13 cellular contexts compared by ENCODE assay signal in the genomic region with DNA sequence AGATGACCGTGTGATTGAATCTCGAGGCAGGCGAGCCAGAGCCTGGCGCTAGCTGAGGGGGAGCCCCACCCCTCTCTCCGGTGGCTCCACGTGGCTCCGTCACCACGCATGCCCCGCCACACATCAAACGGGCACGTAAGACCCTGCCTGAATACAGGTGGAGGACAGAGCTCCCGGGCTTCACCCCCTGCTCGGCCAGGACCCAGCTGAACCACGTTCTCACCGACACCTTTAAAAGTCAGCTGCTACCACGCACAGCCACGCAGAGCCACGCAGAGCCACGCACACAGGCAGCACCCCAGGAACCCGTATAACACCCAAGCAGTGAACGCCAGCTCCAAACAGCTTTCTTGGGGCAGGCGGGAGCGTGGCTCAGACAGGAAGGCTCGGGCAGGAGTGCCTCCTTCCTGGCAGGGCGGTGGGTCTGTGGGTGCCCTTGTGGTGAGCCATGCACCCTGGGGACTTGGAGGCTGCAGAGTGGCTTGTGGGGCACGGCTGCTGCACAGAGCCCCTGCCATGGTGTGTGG. TPM values are rescaled to one million over a fixed set of nuclear protein-coding genes. Genes with fewer than 3 reads are reported as not detected.
DNase-seq lines count a peak whose midpoint lies in the region; ATAC-seq and TF ChIP-seq lines count a peak whose summit lies in the region.
"Had no signal": no experiment of that assay in that cellular context is flagged by ENCODE, and none has a peak within 500 bp of the region (broad histone marks: within the 10 kb centered on the region; RNA-seq: fewer than 3 reads in every experiment).

No MANE protein-coding gene starts in this region.

- peaks cover 26 to 83% (median 66%) of the 10 kb centered on the region in 4 donors for H3K36me3 ChIP-seq in stomach

- TF ChIP-seq POLR2A in stomach (IDR thresholded peaks at IDR 0.05) = no peak

- H3K4me3 Mint-ChIP-seq in activated T-cell treated with anti-CD3 and anti-CD28 coated beads, Interleukin-2, amount 50 U/mL, for 24 hours = peak overlapping the region; percentile 96

- no peak for TF ChIP-seq EP300 in stomach (IDR thresholded peaks at IDR 0.05)

- H3K36me3 Mint-ChIP-seq in activated T-cell treated with anti-CD3 and anti-CD28 coated beads, Interleukin-2, amount 50 U/mL, for 24 hours (ENCODE audit: low read depth) = peaks cover 91% of the 10 kb centered on the region

- DNase-seq in activated T-cell treated with anti-CD3 and anti-CD28 coated beads, Interleukin-2, amount 50 U/mL, for 1 hour = peak; percentile 45
- DNase-seq in activated T-cell treated with anti-CD3 and anti-CD28 coated beads for 4 hours (no peak), right cardiac atrium (peak in 1 of 3 donors; percentile 50), stomach (no peak), 8988T (no peak)
- DNase-seq in activated T-cell treated with anti-CD3 and anti-CD28 coated beads, Interleukin-2, amount 50 U/mL, for 24 hours = peak; percentile 68
- DNase-seq: DMS79, NCI-H1092 had no signal

- H3K4me1 ChIP-seq in right cardiac atrium (ENCODE audit: control insufficient read depth, insufficient read depth, low read length) (no peaks in the 10 kb centered on the region), stomach (peaks cover 11 to 69% (median 50%) of the 10 kb centered on the region in 4 donors)

- no peak for TF ChIP-seq CTCF in stomach (IDR thresholded peaks at IDR 0.05)

- H3K4me3 ChIP-seq in right cardiac atrium (ENCODE audit: low read length) = no peak overlapping the region
- H3K4me3 ChIP-seq in stomach = peak overlapping the region in 3 of 4 donors; percentile 52 to 55 (median 55)
- H3K4me3 ChIP-seq: smooth muscle cell had no signal

- H3K9me3 Mint-ChIP-seq in activated T-cell treated with anti-CD3 and anti-CD28 coated beads, Interleukin-2, amount 50 U/mL, for 24 hours = no peaks in the 10 kb centered on the region
- H3K9me3 Mint-ChIP-seq: nephron had no signal

- no peaks in the 10 kb centered on the region for H3K27me3 ChIP-seq in right cardiac atrium (ENCODE audit: control insufficient read depth, insufficient read depth)
- H3K27me3 ChIP-seq in stomach = no peaks in the 10 kb centered on the region

- intact Hi-C loops in right cardiac atrium (cut with DNase I) = no loop called here
- intact Hi-C loops in stomach (cut with DNase I; ENCODE audit: low total_unique reads) = no loop called here

- ATAC-seq in right cardiac atrium = no peak
- ATAC-seq in GM18873 (IDR thresholded peaks at IDR 0.05; ENCODE audit: low FRiP score, unreplicated experiment) = no peak
- no peak for ATAC-seq in GM19328 (IDR thresholded peaks at IDR 0.05; ENCODE audit: unreplicated experiment)

- H3K4me1 Mint-ChIP-seq in activated T-cell treated with anti-CD3 and anti-CD28 coated beads, Interleukin-2, amount 50 U/mL, for 24 hours (ENCODE audit: low read depth) = peaks cover 68% of the 10 kb centered on the region

- no peaks in the 10 kb centered on the region for H3K27me3 Mint-ChIP-seq in activated T-cell treated with anti-CD3 and anti-CD28 coated beads, Interleukin-2, amount 50 U/mL, for 24 hours

- H3K27ac Mint-ChIP-seq in activated T-cell treated with anti-CD3 and anti-CD28 coated beads, Interleukin-2, amount 50 U/mL, for 24 hours = peak overlapping the region; percentile 95

- peak overlapping the region; percentile 9 for H3K27ac ChIP-seq in right cardiac atrium (ENCODE audit: low read length)
- H3K27ac ChIP-seq in stomach = peak overlapping the region in 3 of 5 donors; percentile 9 to 89 (median 44)
- H3K27ac ChIP-seq: HL-60 had no signal

- H3K9me3 ChIP-seq in right cardiac atrium (ENCODE audit: control insufficient read depth, low read length) (no peaks in the 10 kb centered on the region), stomach (no peaks in the 10 kb centered on the region)

- 70% methylated on average over 26 of the region's 26 CpGs for WGBS in right cardiac atrium
- 77 to 82% (median 78%) methylated on average over 21 to 26 of the region's 26 CpGs for WGBS in stomach, 5 donors

RNA-seq across cellular contexts. Expression of a gene that starts 4.4 kb away (rescaled TPM):
- 10 to 100 TPM; 19.0 to 22.1 (median 20.9) TPM for total RNA-seq in right cardiac atrium
- 32.2 TPM for polyA plus RNA-seq in right cardiac atrium
- total RNA-seq in stomach = 10 to 100 TPM in 3 of 5 donors, 1 to 10 TPM in 2; 2.7 to 45.8 (median 15.2) TPM
- polyA plus RNA-seq in stomach = 10 to 100 TPM; 10.2 to 20.5 (median 19.9) TPM

RNA-seq across cellular contexts. Expression of a gene that starts 44.7 kb away (rescaled TPM):
- total RNA-seq in right cardiac atrium (10 to 100 TPM; 21.2 to 29.2 (median 23.2) TPM), stomach (100 to 1,000 TPM in 2 of 5 donors, 10 to 100 TPM in 3; 23.5 to 107 (median 29.8) TPM)
- polyA plus RNA-seq in right cardiac atrium (24.6 TPM), stomach (10 to 100 TPM; 12.4 to 53.6 (median 34.4) TPM)

RNA-seq across cellular contexts. Expression of a gene that starts 49.1 kb away (rescaled TPM):
- total RNA-seq in right cardiac atrium (under 1 TPM in 2 of 4 donors, not detected in 2; 0.18 to 0.28 TPM), stomach (not detected)
- polyA plus RNA-seq in right cardiac atrium (0.09 TPM), stomach (not detected)
- total RNA-seq: smooth muscle cell had no signal
- polyA plus RNA-seq: smooth muscle cell had no signal

Comparison
In these comparisons a context has a peak if more than half of its experiments do, and no peak if none do; other contexts are left out.
1. DNase-seq: peak in activated T-cell treated with anti-CD3 and anti-CD28 coated beads, Interleukin-2, amount 50 U/mL, for 1 hour (single experiment) and activated T-cell treated with anti-CD3 and anti-CD28 coated beads, Interleukin-2, amount 50 U/mL, for 24 hours (single experiment); none in activated T-cell treated with anti-CD3 and anti-CD28 coated beads for 4 hours (single experiment), stomach (single experiment) and 8988T (single experiment).